ENCODE assay signal across 16 cellular contexts in genomic region chr11:57315491-57315890, GRCh38. TPM values are rescaled to one million over a fixed set of nuclear protein-coding genes. Genes with fewer than 3 reads are reported as not detected.
DNase-seq lines count a peak whose midpoint lies in the region; ATAC-seq and TF ChIP-seq lines count a peak whose summit lies in the region.
"Had no signal": no experiment of that assay in that cellular context is flagged by ENCODE, and none has a peak within 500 bp of the region (broad histone marks: within the 10 kb centered on the region; RNA-seq: fewer than 3 reads in every experiment).

No MANE protein-coding gene starts in this region.

- no peak overlapping the region for H2AK5ac ChIP-seq in neuronal stem cell (ENCODE audit: low read depth, low read length)

- H4K8ac ChIP-seq in neuronal stem cell (ENCODE audit: low read depth, low read length), result no peak overlapping the region

- H3K9ac ChIP-seq in fibroblast of lung (ENCODE audit: insufficient read depth, low read length) (no peak overlapping the region), neuronal stem cell (ENCODE audit: low read depth, low read length, poor library complexity) (no peak overlapping the region)

- no peak overlapping the region for H3K23ac ChIP-seq in neuronal stem cell (ENCODE audit: low read depth, low read length, poor library complexity)

- H3K9me3 ChIP-seq in SJCRH30 (replicated peaks) (no peaks in the 10 kb centered on the region), fibroblast of lung (ENCODE audit: control insufficient read depth, insufficient read depth, low read depth, low read length) (no peaks in the 10 kb centered on the region), sigmoid colon (no peaks in the 10 kb centered on the region), neuronal stem cell (replicated peaks in 1 of 2; ENCODE audit: control insufficient read depth in 2 of 2, insufficient read depth in 1 of 2, low read depth in 1 of 2, low read length in 2 of 2) (peaks cover 0 to 6% of the 10 kb centered on the region in 2 donors)

- no peak overlapping the region for H2BK12ac ChIP-seq in neuronal stem cell (ENCODE audit: low read length)

- no peak overlapping the region for H3K14ac ChIP-seq in neuronal stem cell (ENCODE audit: low read length)

- H3K27me3 ChIP-seq in SJCRH30 (no peaks in the 10 kb centered on the region), fibroblast of lung (ENCODE audit: control insufficient read depth, insufficient read depth, low read length) (no peaks in the 10 kb centered on the region), sigmoid colon (no peaks in the 10 kb centered on the region), neuronal stem cell (ENCODE audit: control insufficient read depth in 3 of 3, insufficient read depth in 3 of 3, low read depth in 1 of 3, low read length in 3 of 3) (no peaks in the 10 kb centered on the region)

- TF ChIP-seq EP300 in sigmoid colon (IDR thresholded peaks at IDR 0.05), result no peak

- H3K4me1 ChIP-seq in SJCRH30 (peaks cover 27% of the 10 kb centered on the region), fibroblast of lung (ENCODE audit: control insufficient read depth, extremely low read depth, insufficient read depth, low read length) (peaks cover 46% of the 10 kb centered on the region), sigmoid colon (peaks cover 0 to 58% (median 42%) of the 10 kb centered on the region in 4 donors), neuronal stem cell (ENCODE audit: control insufficient read depth in 2 of 2, insufficient read depth in 1 of 2, low read depth in 1 of 2, low read length in 2 of 2) (peaks cover 16 to 25% of the 10 kb centered on the region in 2 donors)

- no peak overlapping the region for H3K4ac ChIP-seq in neuronal stem cell (ENCODE audit: low read length)

- no peaks in the 10 kb centered on the region for H4K20me1 ChIP-seq in fibroblast of lung (ENCODE audit: control insufficient read depth, extremely low read depth, insufficient read depth, low read length)

- H4K91ac ChIP-seq in neuronal stem cell (ENCODE audit: low read depth, low read length, poor library complexity), result no peak overlapping the region

- H3K18ac ChIP-seq in neuronal stem cell (ENCODE audit: low read length), result no peak overlapping the region

- H2AFZ ChIP-seq in fibroblast of lung (ENCODE audit: low read length), result no peak overlapping the region
- H2AFZ ChIP-seq in neuronal stem cell (ENCODE audit: low read length), result no peak overlapping the region

- no peak overlapping the region for H2BK5ac ChIP-seq in neuronal stem cell (ENCODE audit: low read length)

- H2BK120ac ChIP-seq in neuronal stem cell (ENCODE audit: low read depth, low read length), result no peak overlapping the region

- DNase-seq in DMS53 (lab: John Stamatoyannopoulos, UW) (peak; percentile 25), DMS53 treated with DMSO at 0.1 percent for 48 hours (lab: John Stamatoyannopoulos, UW; ENCODE audit: unreplicated experiment) (no peak), SJCRH30 (peak; percentile 71 to 73), fibroblast of lung (ENCODE audit: low read depth in 2 of 2) (peak; percentile 33 to 71), sigmoid colon (no peak), activated gamma-delta T cell treated with Interleukin-2 at 50 U/mL for 16 hours (no peak), neuronal stem cell (ENCODE audit: low spot score) (no peak)
- DNase-seq: activated CD4-positive, alpha-beta memory T cell treated with anti-CD3 and anti-CD28 coated beads for 36 hours; HFFc6; NCI-H2171 treated with DMSO at 0.1 percent for 48 hours; SIG-M5; stimulated activated CD4-positive, alpha-beta T cell treated with anti-CD3 and anti-CD28 coated beads, Interleukin-2, amount 100 ng/mL, for 48 hours had no signal

- TF ChIP-seq CTCF in fibroblast of lung (conservative IDR thresholded peaks at IDR 0.05 in 1 of 2, IDR thresholded peaks at IDR 0.05 in 1 of 2; ENCODE audit: low read depth in 1 of 2, low read length in 2 of 2) (no peak), sigmoid colon (IDR thresholded peaks at IDR 0.05) (no peak)

- no peak for TF ChIP-seq POLR2A in sigmoid colon (IDR thresholded peaks at IDR 0.05)

- H3K27ac ChIP-seq in SJCRH30 (peak overlapping the region; percentile 23; the same call in 1 of the 2 replicates), fibroblast of lung (ENCODE audit: insufficient read depth, low read length) (no peak overlapping the region), sigmoid colon (peak overlapping the region in 3 of 4 donors; percentile 31 to 50 (median 34)), neuronal stem cell (replicated peaks; ENCODE audit: low read length) (no peak overlapping the region)
- H3K27ac ChIP-seq: 22Rv1 had no signal

- ATAC-seq in GM19023 (IDR thresholded peaks at IDR 0.05; ENCODE audit: unreplicated experiment), result no peak

- H3K36me3 ChIP-seq in SJCRH30 (peaks cover 25% of the 10 kb centered on the region), fibroblast of lung (ENCODE audit: control insufficient read depth, insufficient read depth, low read length) (peaks cover 25% of the 10 kb centered on the region), sigmoid colon (peaks cover 33 to 68% (median 38%) of the 10 kb centered on the region in 4 donors), neuronal stem cell (replicated peaks in 1 of 2; ENCODE audit: control insufficient read depth in 2 of 2, insufficient read depth in 2 of 2, low read length in 2 of 2) (peaks cover 57 to 95% of the 10 kb centered on the region in 2 donors)

- 30 to 58% methylated on average over 8 of the region's 8 CpGs for WGBS in sigmoid colon, 2 donors
- WGBS in neuronal stem cell (ENCODE audit: extremely low coverage in 2 of 2, insufficient read length in 2 of 2, insufficient replicate concordance in 1 of 2), 2 donors, result no CpG with 5 or more reads among the region's 8 CpGs

- peaks cover 23% of the 10 kb centered on the region for H3K79me2 ChIP-seq in fibroblast of lung (ENCODE audit: control insufficient read depth, insufficient read depth, low read length)

- peaks cover 9% of the 10 kb centered on the region for H3K79me1 ChIP-seq in neuronal stem cell (ENCODE audit: low read depth, low read length)

- H2BK15ac ChIP-seq in neuronal stem cell (ENCODE audit: low read length), result no peak overlapping the region

- H3K4me2 ChIP-seq in fibroblast of lung (ENCODE audit: extremely low read depth, insufficient read depth, low read length), result no peak overlapping the region
- H3K4me2 ChIP-seq in neuronal stem cell (ENCODE audit: insufficient read depth, low read length, poor library complexity, severe bottlenecking), result no peak overlapping the region

- H3K4me3 ChIP-seq in SJCRH30, result no peak overlapping the region
- H3K4me3 ChIP-seq in fibroblast of lung (replicated peaks in 1 of 4; ENCODE audit: control extremely low read depth in 1 of 4, insufficient read depth in 1 of 4, low read depth in 3 of 4, low read length in 4 of 4), result no peak overlapping the region
- no peak overlapping the region for H3K4me3 ChIP-seq in sigmoid colon
- no peak overlapping the region for H3K4me3 ChIP-seq in neuronal stem cell (ENCODE audit: low read length in 2 of 2)

- intact Hi-C loops in sigmoid colon (cut with DNase I), result no loop called here

RNA-seq across cellular contexts. Expression of gene TNKS1BP1, which starts 9.3 kb away (rescaled TPM):
- 53.5 and 70.9 TPM in 2 replicates for total RNA-seq in SJCRH30 (2014; rRNA removed; shearing (Covaris generic))
- total RNA-seq in fibroblast of lung, result 88.3 and 111 TPM in 2 replicates
- polyA plus RNA-seq in fibroblast of lung, result 70.2 and 70.4 TPM in 2 replicates
- 140 and 176 TPM in 2 replicates for polyA plus RNA-seq in fibroblast of lung (2012)
- 374 and 479 TPM in 2 replicates for polyA minus RNA-seq in fibroblast of lung (ENCODE audit: low replicate concordance)
- total RNA-seq in sigmoid colon, result 10 to 100 TPM; 26.4 to 51.2 (median 37.8) TPM
- polyA plus RNA-seq in sigmoid colon, result 100 to 1,000 TPM in 1 of 3 donors, 10 to 100 TPM in 2; 43.8 to 133 (median 68.4) TPM
- 77.7 TPM for polyA plus RNA-seq in neuronal stem cell (2013, experiment 1 of 2)
- 73.2 TPM for polyA plus RNA-seq in neuronal stem cell (2013, experiment 2 of 2)

RNA-seq across cellular contexts. Expression of gene SSRP1, which starts 20.2 kb away (rescaled TPM):
- 248 and 249 TPM in 2 replicates for total RNA-seq in SJCRH30 (2014; rRNA removed; shearing (Covaris generic))
- total RNA-seq in fibroblast of lung (52.7 and 55.0 TPM in 2 replicates), sigmoid colon (10 to 100 TPM; 51.4 to 61.1 (median 56.5) TPM)
- polyA plus RNA-seq in fibroblast of lung (94.1 and 173 TPM in 2 replicates), sigmoid colon (10 to 100 TPM; 30.5 to 91.3 (median 39.6) TPM)
- polyA plus RNA-seq in fibroblast of lung (2012), result 83.3 and 143 TPM in 2 replicates
- 193 and 444 TPM in 2 replicates for polyA minus RNA-seq in fibroblast of lung (ENCODE audit: low replicate concordance)
- 208 TPM for polyA plus RNA-seq in neuronal stem cell (2013, experiment 1 of 2)
- 198 TPM for polyA plus RNA-seq in neuronal stem cell (2013, experiment 2 of 2)

RNA-seq across cellular contexts. Expression of gene P2RX3, which starts 22.7 kb away (rescaled TPM):
- not detected in 2 replicates for total RNA-seq in SJCRH30 (2014; rRNA removed; shearing (Covaris generic))
- total RNA-seq in fibroblast of lung (not detected in 2 replicates), sigmoid colon (under 1 TPM in 1 of 4 donors, not detected in 3; 0.36 TPM)
- polyA plus RNA-seq in fibroblast of lung (not detected in 2 replicates), sigmoid colon (under 1 TPM in 1 of 3 donors, not detected in 2; 0.07 TPM)
- polyA plus RNA-seq in fibroblast of lung (2012), result not detected in 2 replicates
- polyA minus RNA-seq in fibroblast of lung (ENCODE audit: low replicate concordance), result not detected in 2 replicates
- 2.9 TPM for polyA plus RNA-seq in neuronal stem cell (2013, experiment 1 of 2)
- 2.7 TPM for polyA plus RNA-seq in neuronal stem cell (2013, experiment 2 of 2)
- total RNA-seq: activated CD4-positive, alpha-beta memory T cell treated with anti-CD3 and anti-CD28 coated beads for 36 hours; HFFc6; naive thymus-derived CD8-positive, alpha-beta T cell; temporal lobe had no signal
- polyA plus RNA-seq: naive thymus-derived CD8-positive, alpha-beta T cell had no signal

Comparison
In these comparisons a context has a peak if more than half of its experiments do, and no peak if none do; other contexts are left out.
1. DNase-seq: peak in DMS53 (single experiment), SJCRH30 (2 of 2) and fibroblast of lung (2 of 2); none in DMS53 treated with DMSO at 0.1 percent for 48 hours (single experiment), sigmoid colon (single experiment), activated gamma-delta T cell treated with Interleukin-2 at 50 U/mL for 16 hours (single experiment) and neuronal stem cell (single experiment).
2. H3K27ac ChIP-seq: peak in SJCRH30 (single experiment) and sigmoid colon (3 of 4); none in fibroblast of lung (single experiment) and neuronal stem cell (single experiment).